In genomic region chr5:98768160-98769005, GRCh38 we compare ENCODE assay signal across 8 cellular contexts.
DNase-seq lines count a peak whose midpoint lies in the region; ATAC-seq lines count a peak whose summit lies in the region.

No MANE protein-coding gene starts in this region.

- DNase-seq in COLO668 (lab: John Stamatoyannopoulos, UW; ENCODE audit: unreplicated experiment) (peak; percentile 22), NCI-H748 treated with DMSO at 0.1 percent for 48 hours (lab: John Stamatoyannopoulos, UW) (peak; percentile 71), globus pallidus (ENCODE audit: low spot score) (peak; percentile 82), COLO829 (ENCODE audit: low spot score) (no peak)

- peaks cover 17% of the 10 kb centered on the region for H3K36me3 ChIP-seq in neuron (ENCODE audit: insufficient read depth, low read length)

- no peaks in the 10 kb centered on the region for H3K27me3 ChIP-seq in neuron (ENCODE audit: insufficient read depth, low read length)

- peak overlapping the region; percentile 97 for H3K4me3 Mint-ChIP-seq in activated naive CD4-positive, alpha-beta T cell treated with anti-CD3 and anti-CD28 coated beads, Interleukin-2, amount 50 U/mL, for 24 hours

- peaks cover 34% of the 10 kb centered on the region for H3K4me1 Mint-ChIP-seq in activated naive CD4-positive, alpha-beta T cell treated with anti-CD3 and anti-CD28 coated beads, Interleukin-2, amount 50 U/mL, for 24 hours

- peak overlapping the region; percentile 20 for H2AFZ ChIP-seq in neuron (ENCODE audit: low read depth, low read length)

- peak overlapping the region; percentile 99 for H3K4me3 ChIP-seq in neuron (ENCODE audit: low read length)

- H3K27ac Mint-ChIP-seq in activated naive CD4-positive, alpha-beta T cell treated with anti-CD3 and anti-CD28 coated beads, Interleukin-2, amount 50 U/mL, for 24 hours: no peak overlapping the region

- H3K9me3 ChIP-seq in neuron (ENCODE audit: low read length): no peaks in the 10 kb centered on the region

- peaks cover 21% of the 10 kb centered on the region for H3K4me1 ChIP-seq in neuron (ENCODE audit: insufficient read depth, low read length)

- H3K9me3 Mint-ChIP-seq in activated naive CD4-positive, alpha-beta T cell treated with anti-CD3 and anti-CD28 coated beads, Interleukin-2, amount 50 U/mL, for 24 hours: no peaks in the 10 kb centered on the region

- ATAC-seq in GM19025 (IDR thresholded peaks at IDR 0.05; ENCODE audit: low read depth, unreplicated experiment) (peak; percentile 41), HG03280 (IDR thresholded peaks at IDR 0.05; ENCODE audit: unreplicated experiment) (peak; percentile 51)

- no peaks in the 10 kb centered on the region for H3K36me3 Mint-ChIP-seq in activated naive CD4-positive, alpha-beta T cell treated with anti-CD3 and anti-CD28 coated beads, Interleukin-2, amount 50 U/mL, for 24 hours

- H3K27me3 Mint-ChIP-seq in activated naive CD4-positive, alpha-beta T cell treated with anti-CD3 and anti-CD28 coated beads, Interleukin-2, amount 50 U/mL, for 24 hours: peaks cover 17% of the 10 kb centered on the region
